8 cellular contexts compared by ENCODE assay signal in genomic region chr14:67166450-67166853, GRCh38. TPM values are rescaled to one million over a fixed set of nuclear protein-coding genes. Genes with fewer than 3 reads are reported as not detected.
A peak's percentile ranks its signal among the peaks of the same experiment; 100 is the strongest.
DNase-seq lines count a peak whose midpoint lies in the region; ATAC-seq and TF ChIP-seq lines count a peak whose summit lies in the region.

No MANE protein-coding gene starts in this region.

- H3K4me3 ChIP-seq in CD8-positive, alpha-beta T cell (ENCODE audit: low read depth, low read length), result no peak overlapping the region
- H3K4me3 ChIP-seq in HEK293 (ENCODE audit: low read depth, low read length) (no peak overlapping the region), choroid plexus epithelial cell (ENCODE audit: low read depth, low read length) (no peak overlapping the region)

- H3K36me3 Mint-ChIP-seq in CD8-positive, alpha-beta T cell, result peaks cover 4% of the 10 kb centered on the region
- H3K36me3 Mint-ChIP-seq in mesothelial cell of epicardium, result peaks cover 9% of the 10 kb centered on the region

- DNase-seq in CD8-positive, alpha-beta T cell, result peak in 3 of 7 experiments; percentile 24 to 28 (median 25)
- DNase-seq in RPMI7951 (ENCODE audit: low read depth) (peak; percentile 37), choroid plexus epithelial cell (ENCODE audit: low read depth) (peak; percentile 77), mesothelial cell of epicardium (ENCODE audit: low spot score in 2 of 2, unreplicated experiment in 2 of 2) (no peak), Right ventricle myocardium superior (no peak)

- CTCF ChIA-PET in CD8-positive, alpha-beta T cell (lab: Charles Lee), result interaction anchor here (0.6 to 3.8 kb wide), 12 partner anchors 9 to 145 kb away, joined by 3 to 31 read pairs (median 4); no protein-coding TSS in a partner anchor
- CTCF ChIA-PET in HEK293 (lab: Yijun Ruan, JAX), result interaction anchor here (0.7 to 4.2 kb wide), 25 partner anchors 10 to 538 kb away, joined by 3 to 45 read pairs (median 3); no protein-coding TSS in a partner anchor

- peaks cover 2% of the 10 kb centered on the region for H3K9me3 Mint-ChIP-seq in CD8-positive, alpha-beta T cell
- peaks cover 6% of the 10 kb centered on the region for H3K9me3 Mint-ChIP-seq in mesothelial cell of epicardium

- H3K4me3 Mint-ChIP-seq in CD8-positive, alpha-beta T cell, result no peak overlapping the region
- no peak overlapping the region for H3K4me3 Mint-ChIP-seq in mesothelial cell of epicardium

- no peaks in the 10 kb centered on the region for H3K27me3 Mint-ChIP-seq in CD8-positive, alpha-beta T cell (ENCODE audit: low read depth)
- no peaks in the 10 kb centered on the region for H3K27me3 Mint-ChIP-seq in mesothelial cell of epicardium (ENCODE audit: low read depth)

- TF ChIP-seq CTCF in CD8-positive, alpha-beta T cell (IDR thresholded peaks at IDR 0.05), result peak; percentile 84
- peak; percentile 51; the same call in 1 of the 2 replicates for TF ChIP-seq CTCF in HEK293 (tag by site-specific recombination; IDR thresholded peaks at IDR 0.05)
- peak; percentile 83 for TF ChIP-seq CTCF in choroid plexus epithelial cell (conservative IDR thresholded peaks at IDR 0.05; ENCODE audit: low read depth, low read length)
- TF ChIP-seq CTCF in mesothelial cell of epicardium (IDR thresholded peaks at IDR 0.05; ENCODE audit: unreplicated experiment), result peak; percentile 79

- no peaks in the 10 kb centered on the region for H3K4me1 ChIP-seq in CD8-positive, alpha-beta T cell (ENCODE audit: insufficient read depth, low read length)
- H3K4me1 ChIP-seq in HEK293 (ENCODE audit: control insufficient read depth, insufficient read depth, low read length), result peaks cover 9% of the 10 kb centered on the region; the same call in 1 of the 2 replicates

- intact Hi-C loops in CD8-positive, alpha-beta T cell (cut with DNase I, micrococcal nuclease), result loop anchor here in 1 of 2 experiments (1.0 to 5.0 kb wide), 2 partner anchors 120 to 171 kb away; no protein-coding TSS in a partner anchor
- intact Hi-C loops in Right ventricle myocardium superior (cut with DNase I), result loop anchor here (5.0 kb wide), 1 partner anchor 116 kb away; no protein-coding TSS in a partner anchor

- POLR2A ChIA-PET in CD8-positive, alpha-beta T cell (lab: Charles Lee), result no interaction called here
- POLR2A ChIA-PET in HEK293 (lab: Yijun Ruan, JAX), result no interaction called here

- no peak for ATAC-seq in CD8-positive, alpha-beta T cell
- ATAC-seq in HG03469 (IDR thresholded peaks at IDR 0.05; ENCODE audit: unreplicated experiment) (no peak), HG03354 (IDR thresholded peaks at IDR 0.05; ENCODE audit: poor library complexity, severe bottlenecking, unreplicated experiment) (no peak), Right ventricle myocardium superior (ENCODE audit: poor library complexity) (no peak)

- H3K27me3 ChIP-seq in CD8-positive, alpha-beta T cell (ENCODE audit: insufficient read depth, low read length), result no peaks in the 10 kb centered on the region

- no peak overlapping the region for H3K27ac Mint-ChIP-seq in CD8-positive, alpha-beta T cell
- peak overlapping the region; percentile 36 for H3K27ac Mint-ChIP-seq in mesothelial cell of epicardium

- no peaks in the 10 kb centered on the region for H3K4me1 Mint-ChIP-seq in CD8-positive, alpha-beta T cell (ENCODE audit: low read depth)
- H3K4me1 Mint-ChIP-seq in mesothelial cell of epicardium, result peaks cover 10% of the 10 kb centered on the region

- H3K27ac ChIP-seq in CD8-positive, alpha-beta T cell (ENCODE audit: low read depth, low read length), result no peak overlapping the region
- H3K27ac ChIP-seq in HEK293 (ENCODE audit: extremely low read depth, low read depth, low read length), result no peak overlapping the region

- no peaks in the 10 kb centered on the region for H3K9me3 ChIP-seq in CD8-positive, alpha-beta T cell (ENCODE audit: low read length)
- H3K9me3 ChIP-seq in HEK293 (ENCODE audit: control insufficient read depth, insufficient read depth, low read depth, low read length), result no peaks in the 10 kb centered on the region

- H3K36me3 ChIP-seq in CD8-positive, alpha-beta T cell (ENCODE audit: insufficient read depth, low read length), result no peaks in the 10 kb centered on the region
- no peaks in the 10 kb centered on the region for H3K36me3 ChIP-seq in HEK293 (ENCODE audit: control insufficient read depth in 2 of 2, insufficient read depth in 1 of 2, low read length in 2 of 2)

TF ChIP-seq in HEK293, 187 proteins besides CTCF, POLR2A, EP300 and RAD21 (continues in another document):
- no peak for TF ChIP-seq ZSCAN18 (tag by site-specific recombination; IDR thresholded peaks at IDR 0.05)
- TF ChIP-seq ZNF555 (tag by site-specific recombination; conservative IDR thresholded peaks at IDR 0.05), result no peak
- no peak for TF ChIP-seq ZBTB20 (tag by site-specific recombination; IDR thresholded peaks at IDR 0.05)
- no peak for TF ChIP-seq ZNF121 (tag by site-specific recombination; IDR thresholded peaks at IDR 0.05)
- TF ChIP-seq ZFP37 (tag by site-specific recombination; IDR thresholded peaks at IDR 0.05), result no peak
- no peak for TF ChIP-seq ZNF548 (tag by site-specific recombination; IDR thresholded peaks at IDR 0.05)
- TF ChIP-seq ZNF341 (tag by site-specific recombination; IDR thresholded peaks at IDR 0.05; ENCODE audit: low read depth), result no peak
- TF ChIP-seq KLF9 (tag by site-specific recombination; IDR thresholded peaks at IDR 0.05; ENCODE audit: low read depth), result no peak
- TF ChIP-seq PRDM2 (tag by site-specific recombination; IDR thresholded peaks at IDR 0.05; ENCODE audit: borderline replicate concordance), result no peak
- peak; percentile 78 for TF ChIP-seq ZNF654 (tag by site-specific recombination; IDR thresholded peaks at IDR 0.05; ENCODE audit: low read depth)
- peak; percentile 47; the same call in 1 of the 2 replicates for TF ChIP-seq ZNF2 (tag by site-specific recombination; IDR thresholded peaks at IDR 0.05)
- TF ChIP-seq ZNF585B (tag by site-specific recombination; IDR thresholded peaks at IDR 0.05), result no peak
- TF ChIP-seq MYNN (tag by site-specific recombination; IDR thresholded peaks at IDR 0.05; ENCODE audit: borderline replicate concordance), result peak; percentile 89
- no peak for TF ChIP-seq ZNF791 (tag by site-specific recombination; IDR thresholded peaks at IDR 0.05)

RNA-seq across cellular contexts. Expression of gene GARIN2, which starts 22.8 kb away (rescaled TPM):
- not detected for total RNA-seq in CD8-positive, alpha-beta T cell
- not detected in 2 replicates for total RNA-seq in RPMI7951 (2014; rRNA removed; shearing (Covaris generic))
- total RNA-seq in mesothelial cell of epicardium (0.40 to 0.60 TPM (median 0.47 TPM) in 3 replicates), Right ventricle myocardium superior (0.11 TPM)

Comparison
In these comparisons a context has a peak if more than half of its experiments do, and no peak if none do; other contexts are left out.
1. DNase-seq: peak in RPMI7951 (single experiment) and choroid plexus epithelial cell (single experiment); none in mesothelial cell of epicardium (0 of 2) and Right ventricle myocardium superior (single experiment).
2. Peak in every context shown above with its lines, with median percentiles within 50 percentile points of each other: CTCF ChIP-seq.